In genomic region chr4:173169428-173170209, GRCh38 we compare ENCODE assay signal across 8 cellular contexts. TPM values are rescaled to one million over a fixed set of nuclear protein-coding genes. Genes with fewer than 3 reads are reported as not detected.
A peak's percentile ranks its signal among the peaks of the same experiment; 100 is the strongest.
DNase-seq lines count a peak whose midpoint lies in the region; ATAC-seq and TF ChIP-seq lines count a peak whose summit lies in the region.

No MANE protein-coding gene starts in this region.

- CTCF ChIA-PET in A673 (lab: Charles Lee) = no interaction called here

- intact Hi-C loops in A673 (cut with micrococcal nuclease; ENCODE audit: unreplicated experiment) = loop anchor here (2.0 kb wide), 2 partner anchors 87 to 145 kb away; no protein-coding TSS in a partner anchor

- H3K4me3 ChIP-seq in A673 (ENCODE audit: low read depth, low read length, poor library complexity, severe bottlenecking) = peak overlapping the region; percentile 74

- H3K9me3 ChIP-seq in A673 (ENCODE audit: low read depth, low read length, poor library complexity, severe bottlenecking) = no peaks in the 10 kb centered on the region

- POLR2A ChIA-PET in A673 (lab: Charles Lee; ENCODE audit: low non-redundant PET) = interaction anchor here (0.6 kb wide), 1 partner anchor 180 kb away, joined by 3 read pairs; no protein-coding TSS in a partner anchor

- peaks cover 7% of the 10 kb centered on the region for H3K36me3 ChIP-seq in A673 (ENCODE audit: insufficient read depth, low read length, poor library complexity, severe bottlenecking)

- no peaks in the 10 kb centered on the region for H3K27me3 ChIP-seq in A673 (replicated peaks; ENCODE audit: insufficient read depth, low read depth, low read length, poor library complexity)

- TF ChIP-seq CTCF in A673 (conservative IDR thresholded peaks at IDR 0.05; ENCODE audit: low read depth, low read length) = no peak

- peak overlapping the region; percentile 90 for H3K27ac ChIP-seq in A673 (ENCODE audit: low read depth, low read length, poor library complexity, severe bottlenecking)

- peaks cover 42% of the 10 kb centered on the region for H3K4me1 ChIP-seq in A673 (ENCODE audit: insufficient read depth, low read length, poor library complexity, severe bottlenecking)

- ATAC-seq in GM18517 (IDR thresholded peaks at IDR 0.05; ENCODE audit: unreplicated experiment) (peak; percentile 66), HG02973 (IDR thresholded peaks at IDR 0.05; ENCODE audit: unreplicated experiment) (peak; percentile 67)

- no TSS peak for BruUV-seq in A673 (replicated peaks; lab: Mats Ljungman, UMichigan)

- DNase-seq in A673 (ENCODE audit: low spot score) (peak; percentile 83), NCI-H2227 treated with DMSO at 0.1 percent for 48 hours (lab: John Stamatoyannopoulos, UW) (peak; percentile 2), lung microvascular endothelial cell (ENCODE audit: low read depth in 2 of 2) (peak; percentile 67 to 76)
- DNase-seq in activated CD4-positive, alpha-beta T cell treated with anti-CD3 and anti-CD28 coated beads, Interleukin-2, amount 50 U/mL, for 48 hours = peak; percentile 57 to 63
- DNase-seq in effector CD4-positive, alpha-beta T cell = peak; percentile 49
- peak in 2 of 3 donors; percentile 29 to 38 for DNase-seq in stimulated activated CD4-positive, alpha-beta T cell treated with anti-CD3 and anti-CD28 coated beads, TNF-alpha, amount 100 ng/mL, for 48 hours (ENCODE audit: low read depth in 3 of 3)

RNA-seq across cellular contexts. Expression of gene GALNT7, which starts 1.0 kb away (rescaled TPM):
- total RNA-seq in A673 (2021) = 89.7 and 90.7 TPM in 2 replicates
- 14.7 and 22.4 TPM in 2 replicates for total RNA-seq in lung microvascular endothelial cell

Comparison
In these comparisons a context has a peak if more than half of its experiments do, and no peak if none do; other contexts are left out.
1. Peak in every context shown above with its lines: DNase-seq, ATAC-seq, H3K4me3 ChIP-seq and H3K27ac ChIP-seq.
2. DNase-seq: peak in every context shown above with its lines; median percentile 83 in A673; 72 in lung microvascular endothelial cell; 60 in activated CD4-positive, alpha-beta T cell treated with anti-CD3 and anti-CD28 coated beads, Interleukin-2, amount 50 U/mL, for 48 hours; 49 in effector CD4-positive, alpha-beta T cell; 34 in stimulated activated CD4-positive, alpha-beta T cell treated with anti-CD3 and anti-CD28 coated beads, TNF-alpha, amount 100 ng/mL, for 48 hours; 2 in NCI-H2227 treated with DMSO at 0.1 percent for 48 hours.